Comparison of ENCODE assay signal across 29 cellular contexts in genomic region chr17:41944943-41945342, GRCh38. TPM values are rescaled to one million over a fixed set of nuclear protein-coding genes. Genes with fewer than 3 reads are reported as not detected.
"Had no signal": no experiment of that assay in that cellular context is flagged by ENCODE, and none has a peak within 500 bp of the region (broad histone marks: within the 10 kb centered on the region; RNA-seq: fewer than 3 reads in every experiment).

No MANE protein-coding gene starts in this region.

- H3K4me3 ChIP-seq: ascending aorta, body of pancreas, Peyer's patch, SJSA1 had no signal

- H3K4me1 ChIP-seq: ascending aorta, SJSA1 had no signal

- H3K36me3 Mint-ChIP-seq: activated CD4-positive, alpha-beta memory T cell treated with anti-CD3 and anti-CD28 coated beads for 36 hours; activated naive CD4-positive, alpha-beta T cell treated with anti-CD3 and anti-CD28 coated beads, Interleukin-2, amount 50 U/mL, for 72 hours had no signal

- H3K36me3 ChIP-seq: ascending aorta, Peyer's patch, SJSA1 had no signal

- H3K9me3 ChIP-seq: ascending aorta, body of pancreas, Peyer's patch, SJSA1 had no signal

- H3K9me3 Mint-ChIP-seq: activated CD4-positive, alpha-beta memory T cell treated with anti-CD3 and anti-CD28 coated beads for 36 hours; activated CD4-positive, alpha-beta T cell treated with anti-CD3 and anti-CD28 coated beads, Interleukin-2, amount 10 ng/mL, durations not matched to agents 7 days and 5 days; activated naive CD4-positive, alpha-beta T cell treated with anti-CD3 and anti-CD28 coated beads, Interleukin-2, amount 50 U/mL, for 72 hours; activated naive CD8-positive, alpha-beta T cell treated with anti-CD3 and anti-CD28 coated beads, Interleukin-2, amount 50 U/mL, for 24 hours; activated T-cell treated with anti-CD3 and anti-CD28 coated beads, Interleukin-2, amount 50 U/mL, for 4 hours; T-helper 1 cell treated with Interleukin-12 subunit alpha and Interleukin-12 subunit beta and Interleukin-4 antibody, amounts not matched to agents 30 μg/mL and 1 μg/mL, for 36 hours had no signal

- H3K27ac ChIP-seq: ascending aorta, Peyer's patch, RWPE1, SJSA1 had no signal

- H3K27me3 ChIP-seq: ascending aorta, body of pancreas, Peyer's patch, SJSA1 had no signal

- H3K4me1 Mint-ChIP-seq: activated CD4-positive, alpha-beta T cell treated with anti-CD3 and anti-CD28 coated beads, Interleukin-2, amount 10 ng/mL, durations not matched to agents 7 days and 5 days; activated naive CD8-positive, alpha-beta T cell treated with anti-CD3 and anti-CD28 coated beads, Interleukin-2, amount 50 U/mL, for 24 hours had no signal

- H3K4me3 Mint-ChIP-seq: activated CD4-positive, alpha-beta memory T cell treated with anti-CD3 and anti-CD28 coated beads for 36 hours; activated CD4-positive, alpha-beta T cell treated with anti-CD3 and anti-CD28 coated beads, Interleukin-2, amount 10 ng/mL, durations not matched to agents 7 days and 5 days; activated naive CD8-positive, alpha-beta T cell treated with anti-CD3 and anti-CD28 coated beads, Interleukin-2, amount 50 U/mL, for 24 hours; activated T-cell treated with anti-CD3 and anti-CD28 coated beads, Interleukin-2, amount 50 U/mL, for 4 hours; T-helper 1 cell treated with Interleukin-12 subunit alpha and Interleukin-12 subunit beta and Interleukin-4 antibody, amounts not matched to agents 30 μg/mL and 1 μg/mL, for 36 hours had no signal

- DNase-seq: activated CD4-positive, alpha-beta memory T cell treated with anti-CD3 and anti-CD28 coated beads for 36 hours; activated CD4-positive, alpha-beta T cell treated with anti-CD3 and anti-CD28 coated beads, Interleukin-2, amount 10 ng/mL, durations not matched to agents 7 days and 5 days; activated CD4-positive, CD25-positive, alpha-beta regulatory T cell; activated CD8-positive, alpha-beta memory T cell treated with anti-CD3 and anti-CD28 coated beads for 24 hours; activated effector memory CD4-positive, alpha-beta T cell treated with anti-CD3 and anti-CD28 coated beads, Interleukin-2, amount 50 U/mL, for 16 hours; activated naive CD4-positive, alpha-beta T cell treated with Interleukin-2 at 50 U/mL for 16 hours; activated naive CD8-positive, alpha-beta T cell treated with anti-CD3 and anti-CD28 coated beads, Interleukin-2, amount 50 U/mL, for 24 hours; activated T-cell treated with anti-CD3 and anti-CD28 coated beads, Interleukin-2, amount 50 U/mL, for 4 hours; amniotic stem cell; central memory CD4-positive, alpha-beta T cell; KG1; NCI-H1092; NCI-H1417; NCI-H1930; NCI-H2171; NCI-H226; NCI-H510A treated with DMSO at 0.1 percent for 48 hours; NCI-H69; Peyer's patch; Right ventricle myocardium superior; SW 1271; T-helper 9 cell had no signal

- ATAC-seq: activated naive CD4-positive, alpha-beta T cell treated with anti-CD3 and anti-CD28 coated beads, Interleukin-2, amount 50 U/mL, for 72 hours; activated naive CD8-positive, alpha-beta T cell treated with anti-CD3 and anti-CD28 coated beads, Interleukin-2, amount 50 U/mL, for 24 hours; activated T-cell treated with anti-CD3 and anti-CD28 coated beads, Interleukin-2, amount 50 U/mL, for 4 hours; SK-N-SH treated with all-trans-retinoic acid at 6 μM for 48 hours had no signal

- H3K27ac Mint-ChIP-seq: activated CD4-positive, alpha-beta memory T cell treated with anti-CD3 and anti-CD28 coated beads for 36 hours; activated CD4-positive, alpha-beta T cell treated with anti-CD3 and anti-CD28 coated beads, Interleukin-2, amount 10 ng/mL, durations not matched to agents 7 days and 5 days; activated naive CD4-positive, alpha-beta T cell treated with anti-CD3 and anti-CD28 coated beads, Interleukin-2, amount 50 U/mL, for 72 hours; activated naive CD8-positive, alpha-beta T cell treated with anti-CD3 and anti-CD28 coated beads, Interleukin-2, amount 50 U/mL, for 24 hours; T-helper 1 cell treated with Interleukin-12 subunit alpha and Interleukin-12 subunit beta and Interleukin-4 antibody, amounts not matched to agents 30 μg/mL and 1 μg/mL, for 36 hours had no signal

- H3K27me3 Mint-ChIP-seq: activated CD4-positive, alpha-beta memory T cell treated with anti-CD3 and anti-CD28 coated beads for 36 hours; activated naive CD8-positive, alpha-beta T cell treated with anti-CD3 and anti-CD28 coated beads, Interleukin-2, amount 50 U/mL, for 24 hours had no signal

RNA-seq across cellular contexts. Expression of gene ODAD4, which starts 14.5 kb away (rescaled TPM):
- total RNA-seq: ascending aorta, SJSA1 had no signal
